ENCODE assay signal across 18 cellular contexts in the genomic region with DNA sequence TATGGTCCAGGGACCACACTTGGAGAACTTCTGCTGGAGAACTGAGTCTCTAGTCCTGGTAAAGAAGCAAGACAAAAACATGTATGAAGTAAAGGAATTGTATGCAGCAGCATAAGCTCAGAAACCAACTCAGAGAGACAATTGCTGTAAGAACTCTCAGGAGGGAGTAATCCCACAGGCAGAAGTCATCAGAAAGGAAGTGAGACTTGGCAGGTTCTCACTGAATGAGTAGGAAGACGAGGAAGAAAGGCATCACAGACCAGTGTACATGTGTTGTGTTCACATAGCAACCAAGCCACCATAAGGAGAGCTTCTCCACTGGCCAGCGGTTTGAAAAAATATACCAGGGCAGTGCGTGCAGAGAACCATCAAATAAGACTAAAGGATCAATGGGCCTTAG. TPM values are rescaled to one million over a fixed set of nuclear protein-coding genes. Genes with fewer than 3 reads are reported as not detected.
DNase-seq lines count a peak whose midpoint lies in the region; ATAC-seq and TF ChIP-seq lines count a peak whose summit lies in the region.
"Had no signal": no experiment of that assay in that cellular context is flagged by ENCODE, and none has a peak within 500 bp of the region (broad histone marks: within the 10 kb centered on the region; RNA-seq: fewer than 3 reads in every experiment).

No MANE protein-coding gene starts in this region.

- peak overlapping the region; percentile 39 for H3K27ac Mint-ChIP-seq in dendritic cell treated with granulocyte-macrophage colony-stimulating factor and Interleukin-4, amounts not matched to agents 40 ng/mL and 50 ng/mL, for 4 days
- peak overlapping the region; percentile 7 for H3K27ac Mint-ChIP-seq in mesothelial cell of epicardium
- H3K27ac Mint-ChIP-seq: activated naive CD8-positive, alpha-beta T cell treated with anti-CD3 and anti-CD28 coated beads, Interleukin-2, amount 10 ng/mL, durations not matched to agents 7 days and 5 days had no signal

- H3K4me1 ChIP-seq in gastroesophageal sphincter, result no peaks in the 10 kb centered on the region
- H3K4me1 ChIP-seq: colonic mucosa had no signal

- H3K4me3 ChIP-seq in AG10803 (ENCODE audit: low read length) (no peak overlapping the region), gastroesophageal sphincter (no peak overlapping the region)
- H3K4me3 ChIP-seq: colonic mucosa, thoracic aorta had no signal

- TF ChIP-seq POLR2A in gastroesophageal sphincter (IDR thresholded peaks at IDR 0.05), result no peak

- H3K36me3 Mint-ChIP-seq in dendritic cell treated with granulocyte-macrophage colony-stimulating factor and Interleukin-4, amounts not matched to agents 40 ng/mL and 50 ng/mL, for 4 days (ENCODE audit: low read depth), result no peaks in the 10 kb centered on the region
- H3K36me3 Mint-ChIP-seq in mesothelial cell of epicardium, result no peaks in the 10 kb centered on the region
- H3K36me3 Mint-ChIP-seq: activated naive CD8-positive, alpha-beta T cell treated with anti-CD3 and anti-CD28 coated beads, Interleukin-2, amount 10 ng/mL, durations not matched to agents 7 days and 5 days had no signal

- no peaks in the 10 kb centered on the region for H3K27me3 ChIP-seq in gastroesophageal sphincter
- H3K27me3 ChIP-seq: colonic mucosa had no signal

- no peak for TF ChIP-seq EP300 in gastroesophageal sphincter (IDR thresholded peaks at IDR 0.05)

- no peaks in the 10 kb centered on the region for H3K9me3 Mint-ChIP-seq in dendritic cell treated with granulocyte-macrophage colony-stimulating factor and Interleukin-4, amounts not matched to agents 40 ng/mL and 50 ng/mL, for 4 days
- H3K9me3 Mint-ChIP-seq in mesothelial cell of epicardium, result no peaks in the 10 kb centered on the region
- H3K9me3 Mint-ChIP-seq: activated naive CD8-positive, alpha-beta T cell treated with anti-CD3 and anti-CD28 coated beads, Interleukin-2, amount 10 ng/mL, durations not matched to agents 7 days and 5 days had no signal

- H3K27ac ChIP-seq in gastroesophageal sphincter, result no peak overlapping the region
- H3K27ac ChIP-seq: colonic mucosa, parathyroid adenoma, thoracic aorta had no signal

- TF ChIP-seq CTCF in AG10803 (conservative IDR thresholded peaks at IDR 0.05; ENCODE audit: low read length), result no peak
- no peak for TF ChIP-seq CTCF in mesothelial cell of epicardium (IDR thresholded peaks at IDR 0.05; ENCODE audit: unreplicated experiment)
- no peak for TF ChIP-seq CTCF in gastroesophageal sphincter (IDR thresholded peaks at IDR 0.05)

- H3K9me3 ChIP-seq in gastroesophageal sphincter, result no peaks in the 10 kb centered on the region
- H3K9me3 ChIP-seq: colonic mucosa, thoracic aorta had no signal

- intact Hi-C loops in dendritic cell treated with granulocyte-macrophage colony-stimulating factor and Interleukin-4, amounts not matched to agents 40 ng/mL and 50 ng/mL, for 4 days (cut with micrococcal nuclease), result loop anchor here (1.0 kb wide), 1 partner anchor 131 kb away; no protein-coding TSS in a partner anchor
- intact Hi-C loops in head of caudate nucleus (cut with DNase I), result no loop called here

- ATAC-seq in gastroesophageal sphincter, result no peak
- ATAC-seq: Panc1 had no signal

- peaks cover 3% of the 10 kb centered on the region for H3K27me3 Mint-ChIP-seq in dendritic cell treated with granulocyte-macrophage colony-stimulating factor and Interleukin-4, amounts not matched to agents 40 ng/mL and 50 ng/mL, for 4 days
- H3K27me3 Mint-ChIP-seq in mesothelial cell of epicardium (ENCODE audit: low read depth), result no peaks in the 10 kb centered on the region

- WGBS in gastroesophageal sphincter (ENCODE audit: low coverage in 1 of 2), 2 donors, result 40 to 54% methylated on average over 2 to 3 of the region's 3 CpGs

- H3K4me3 Mint-ChIP-seq in dendritic cell treated with granulocyte-macrophage colony-stimulating factor and Interleukin-4, amounts not matched to agents 40 ng/mL and 50 ng/mL, for 4 days, result no peak overlapping the region
- H3K4me3 Mint-ChIP-seq in mesothelial cell of epicardium, result no peak overlapping the region
- H3K4me3 Mint-ChIP-seq: activated naive CD8-positive, alpha-beta T cell treated with anti-CD3 and anti-CD28 coated beads, Interleukin-2, amount 10 ng/mL, durations not matched to agents 7 days and 5 days had no signal

- no peaks in the 10 kb centered on the region for H3K36me3 ChIP-seq in gastroesophageal sphincter
- H3K36me3 ChIP-seq: colonic mucosa, thoracic aorta had no signal

- DNase-seq in AG10803 (ENCODE audit: low read depth), result peak; percentile 95
- DNase-seq in HT1080 (ENCODE audit: low read depth), result peak; percentile 78
- no peak for DNase-seq in mesothelial cell of epicardium (ENCODE audit: low spot score in 2 of 2, unreplicated experiment in 2 of 2)
- no peak for DNase-seq in head of caudate nucleus
- DNase-seq in stimulated activated CD4-positive, alpha-beta T cell treated with anti-CD3 and anti-CD28 coated beads, Interleukin-2, amount 100 ng/mL, for 24 hours, result no peak
- no peak for DNase-seq in stimulated activated naive CD4-positive, alpha-beta T cell (lab: John Stamatoyannopoulos, UW)
- DNase-seq: activated CD4-positive, alpha-beta T cell treated with anti-CD3 and anti-CD28 coated beads for 48 hours; activated naive CD8-positive, alpha-beta T cell treated with anti-CD3 and anti-CD28 coated beads, Interleukin-2, amount 10 ng/mL, durations not matched to agents 7 days and 5 days; activated T-cell treated with anti-CD3 and anti-CD28 coated beads for 4 hours; colonic mucosa; NCI-H1436; NCI-H510A; T-helper 1 cell had no signal

- H3K4me1 Mint-ChIP-seq in dendritic cell treated with granulocyte-macrophage colony-stimulating factor and Interleukin-4, amounts not matched to agents 40 ng/mL and 50 ng/mL, for 4 days (ENCODE audit: low read depth), result peaks cover 10% of the 10 kb centered on the region
- H3K4me1 Mint-ChIP-seq in mesothelial cell of epicardium, result peaks cover 42% of the 10 kb centered on the region
- H3K4me1 Mint-ChIP-seq: activated naive CD8-positive, alpha-beta T cell treated with anti-CD3 and anti-CD28 coated beads, Interleukin-2, amount 10 ng/mL, durations not matched to agents 7 days and 5 days had no signal

RNA-seq across cellular contexts. Expression of gene FST, which starts 57.9 kb away (rescaled TPM):
- total RNA-seq in HT1080 (2014; rRNA removed; shearing (Covaris generic)), result 56.2 and 71.8 TPM in 2 replicates
- 59.3 and 60.4 TPM in 2 replicates for polyA plus RNA-seq in HT1080 (2015; cell fraction: cytosol; rRNA removed)
- 68.6 and 70.1 TPM in 2 replicates for polyA plus RNA-seq in HT1080 (2015; cell fraction: nucleus; rRNA removed)
- total RNA-seq in mesothelial cell of epicardium (12.3 to 14.3 TPM (median 12.7 TPM) in 3 replicates), gastroesophageal sphincter (10 to 100 TPM in 1 of 4 donors, 1 to 10 TPM in 2, under 1 TPM in 1; 0.93 to 10.1 (median 4.5) TPM)

Comparison
In these comparisons a context has a peak if more than half of its experiments do, and no peak if none do; other contexts are left out.
1. DNase-seq: peak in AG10803 (single experiment) and HT1080 (single experiment); none in mesothelial cell of epicardium (0 of 2), head of caudate nucleus (0 of 42), stimulated activated CD4-positive, alpha-beta T cell treated with anti-CD3 and anti-CD28 coated beads, Interleukin-2, amount 100 ng/mL, for 24 hours (0 of 2) and stimulated activated naive CD4-positive, alpha-beta T cell (0 of 6).